25 cellular contexts compared by ENCODE assay signal in genomic region chr7:117019287-117019686, GRCh38.
A peak's percentile ranks its signal among the peaks of the same experiment; 100 is the strongest.
DNase-seq lines count a peak whose midpoint lies in the region; ATAC-seq, FAIRE-seq and TF ChIP-seq lines count a peak whose summit lies in the region.
"Had no signal": no experiment of that assay in that cellular context is flagged by ENCODE, and none has a peak within 500 bp of the region (broad histone marks: within the 10 kb centered on the region; RNA-seq: fewer than 3 reads in every experiment).

No MANE protein-coding gene starts in this region.

- no peak for TF ChIP-seq POLR2A in HepG2 (IDR thresholded peaks at IDR 0.05; ENCODE audit: insufficient read depth in 1 of 2, low read depth in 2 of 2, low read length in 2 of 2)

- H3K9me3 ChIP-seq in BE2C, result no peaks in the 10 kb centered on the region
- no peaks in the 10 kb centered on the region for H3K9me3 ChIP-seq in Panc1 (ENCODE audit: control insufficient read depth, insufficient read depth, low read depth, low read length)
- no peaks in the 10 kb centered on the region for H3K9me3 ChIP-seq in mesodermal cell (ENCODE audit: control insufficient read depth, low read length)
- no peaks in the 10 kb centered on the region for H3K9me3 ChIP-seq in HepG2 (ENCODE audit: low read length)
- H3K9me3 ChIP-seq: heart right ventricle, MG63, mucosa of descending colon, vagina had no signal

- H3K4me3 ChIP-seq in BE2C (ENCODE audit: low read depth, low read length) (peak overlapping the region; percentile 67; the same call in 1 of the 2 replicates), Panc1 (ENCODE audit: low read depth in 2 of 2, low read length in 2 of 2) (no peak overlapping the region), dorsolateral prefrontal cortex (peak overlapping the region in 53 of 59 donors; percentile 34 to 76 (median 64)), mesodermal cell (ENCODE audit: extremely low read depth, insufficient read depth, low read length, poor library complexity, severe bottlenecking) (no peak overlapping the region), HepG2 (replicated peaks in 1 of 3; ENCODE audit: insufficient read depth in 1 of 3, low read depth in 2 of 3, low read length in 3 of 3) (no peak overlapping the region)
- H3K4me3 ChIP-seq: MG63, mucosa of descending colon had no signal

- in situ Hi-C loops in Panc1 (cut with HindIII; ENCODE audit: low pct_unique_long_range_greater_than_20kb, low sequenced_read_pairs) (no loop called here), HepG2 (cut with HindIII; ENCODE audit: extremely low pct_ligation_motif_present, low pct_unique_long_range_greater_than_20kb) (no loop called here)

- no peaks in the 10 kb centered on the region for H3K27me3 ChIP-seq in BE2C
- H3K27me3 ChIP-seq in Panc1 (ENCODE audit: control insufficient read depth, insufficient read depth, low read length), result no peaks in the 10 kb centered on the region
- no peaks in the 10 kb centered on the region for H3K27me3 ChIP-seq in dorsolateral prefrontal cortex
- no peaks in the 10 kb centered on the region for H3K27me3 ChIP-seq in HepG2 (ENCODE audit: control insufficient read depth in 1 of 2, insufficient read depth in 2 of 2, low read length in 2 of 2)
- H3K27me3 ChIP-seq: heart right ventricle, MG63, vagina had no signal

- no peak overlapping the region for H3K4me3 Mint-ChIP-seq in activated CD4-positive, alpha-beta T cell treated with anti-CD3 and anti-CD28 coated beads, Interleukin-2, amount 10 ng/mL, durations not matched to agents 7 days and 5 days
- H3K4me3 Mint-ChIP-seq: activated naive CD8-positive, alpha-beta T cell; activated T-helper 1 cell treated with anti-CD3 and anti-CD28 coated beads, Interleukin-12 subunit alpha, Interleukin-12 subunit beta, Interleukin-2, Interleukin-4 antibody, amounts not matched to agents 30 ng/mL and 10 ng/mL and 1 ng/mL, durations not matched to agents 14 hours and 24 hours and 36 hours; CD14-positive monocyte; IgD-negative memory B cell; nephron progenitor cell; stimulated activated effector memory CD8-positive, alpha-beta T cell treated with anti-CD3 and anti-CD28 coated beads, Interleukin-12 subunit alpha, Interleukin-12 subunit beta, amount 100 ng/mL, for 72 hours had no signal

- no peak overlapping the region for H3K27ac Mint-ChIP-seq in activated CD4-positive, alpha-beta T cell treated with anti-CD3 and anti-CD28 coated beads, Interleukin-2, amount 10 ng/mL, durations not matched to agents 7 days and 5 days
- H3K27ac Mint-ChIP-seq: activated naive CD8-positive, alpha-beta T cell; activated T-helper 1 cell treated with anti-CD3 and anti-CD28 coated beads, Interleukin-12 subunit alpha, Interleukin-12 subunit beta, Interleukin-2, Interleukin-4 antibody, amounts not matched to agents 30 ng/mL and 10 ng/mL and 1 ng/mL, durations not matched to agents 14 hours and 24 hours and 36 hours; CD14-positive monocyte; IgD-negative memory B cell; nephron progenitor cell; stimulated activated effector memory CD8-positive, alpha-beta T cell treated with anti-CD3 and anti-CD28 coated beads, Interleukin-12 subunit alpha, Interleukin-12 subunit beta, amount 100 ng/mL, for 72 hours had no signal

- no peak for TF ChIP-seq RAD21 in HepG2 (CRISPR knock-in tag; IDR thresholded peaks at IDR 0.05)

- H3K36me3 ChIP-seq in BE2C (no peaks in the 10 kb centered on the region), Panc1 (ENCODE audit: control insufficient read depth, insufficient read depth, low read length) (no peaks in the 10 kb centered on the region), mesodermal cell (ENCODE audit: control insufficient read depth, insufficient read depth, low read length) (no peaks in the 10 kb centered on the region), HepG2 (replicated peaks in 1 of 2; ENCODE audit: control insufficient read depth in 1 of 2, insufficient read depth in 2 of 2, low read length in 2 of 2) (no peaks in the 10 kb centered on the region)
- H3K36me3 ChIP-seq: heart right ventricle, MG63, vagina had no signal

- H3K79me2 ChIP-seq in HepG2 (ENCODE audit: insufficient read depth, low read length), result no peaks in the 10 kb centered on the region

- DNase-seq in BE2C (no peak), Panc1 (ENCODE audit: low read depth, low spot score) (no peak), dorsolateral prefrontal cortex (no peak), NCI-H1105 treated with DMSO at 0.1 percent for 48 hours (lab: John Stamatoyannopoulos, UW) (no peak), HepG2 (ENCODE audit: low spot score) (no peak), NCI-H2029 (lab: John Stamatoyannopoulos, UW) (no peak)
- no peak for DNase-seq in activated CD4-positive, alpha-beta T cell treated with anti-CD3 and anti-CD28 coated beads, Interleukin-2, amount 10 ng/mL, durations not matched to agents 7 days and 5 days
- DNase-seq: activated CD4-positive, alpha-beta T cell treated with anti-CD3 and anti-CD28 coated beads for 48 hours; MG63; OCI-M1; SIG-M5; stimulated activated CD4-positive, alpha-beta T cell treated with anti-CD3 and anti-CD28 coated beads, Interleukin-2, amount 100 ng/mL, for 24 hours had no signal

- TF ChIP-seq CTCF in BE2C (IDR thresholded peaks at IDR 0.05; ENCODE audit: low read depth, low read length) (no peak), Panc1 (IDR thresholded peaks at IDR 0.05) (no peak), dorsolateral prefrontal cortex (IDR thresholded peaks at IDR 0.05 in 54 of 56, conservative IDR thresholded peaks at IDR 0.05 in 2 of 56; ENCODE audit: low read depth in 1 of 56, partially characterized antibody in 56 of 56) (no peak), HepG2 (CRISPR knock-in tag; IDR thresholded peaks at IDR 0.05) (no peak)

- TF ChIP-seq EP300 in HepG2 (IDR thresholded peaks at IDR 0.05; ENCODE audit: low read depth in 2 of 2, low read length in 2 of 2), result no peak
- TF ChIP-seq EP300 in HepG2 (CRISPR knock-in tag; IDR thresholded peaks at IDR 0.05; ENCODE audit: borderline replicate concordance), result no peak

- H3K27me3 Mint-ChIP-seq in activated CD4-positive, alpha-beta T cell treated with anti-CD3 and anti-CD28 coated beads, Interleukin-2, amount 10 ng/mL, durations not matched to agents 7 days and 5 days, result peaks cover 23% of the 10 kb centered on the region
- H3K27me3 Mint-ChIP-seq: activated naive CD8-positive, alpha-beta T cell; IgD-negative memory B cell had no signal

- BruUV-seq in Panc1 (replicated peaks; lab: Mats Ljungman, UMichigan), result no TSS peak
- no TSS peak for BruUV-seq in HepG2 (replicated peaks; lab: Mats Ljungman, UMichigan)

- ATAC-seq in Panc1 (no peak), HepG2 (no peak)
- ATAC-seq: stimulated activated effector memory CD8-positive, alpha-beta T cell treated with anti-CD3 and anti-CD28 coated beads, Interleukin-12 subunit alpha, Interleukin-12 subunit beta, amount 100 ng/mL, for 72 hours had no signal

- H3K36me3 Mint-ChIP-seq in activated CD4-positive, alpha-beta T cell treated with anti-CD3 and anti-CD28 coated beads, Interleukin-2, amount 10 ng/mL, durations not matched to agents 7 days and 5 days (ENCODE audit: low read depth), result no peaks in the 10 kb centered on the region
- H3K36me3 Mint-ChIP-seq: activated naive CD8-positive, alpha-beta T cell; CD14-positive monocyte; IgD-negative memory B cell; stimulated activated effector memory CD8-positive, alpha-beta T cell treated with anti-CD3 and anti-CD28 coated beads, Interleukin-12 subunit alpha, Interleukin-12 subunit beta, amount 100 ng/mL, for 72 hours had no signal

- H3K9me3 Mint-ChIP-seq in activated CD4-positive, alpha-beta T cell treated with anti-CD3 and anti-CD28 coated beads, Interleukin-2, amount 10 ng/mL, durations not matched to agents 7 days and 5 days, result no peaks in the 10 kb centered on the region
- H3K9me3 Mint-ChIP-seq: activated T-helper 1 cell treated with anti-CD3 and anti-CD28 coated beads, Interleukin-12 subunit alpha, Interleukin-12 subunit beta, Interleukin-2, Interleukin-4 antibody, amounts not matched to agents 30 ng/mL and 10 ng/mL and 1 ng/mL, durations not matched to agents 14 hours and 24 hours and 36 hours; CD14-positive monocyte; IgD-negative memory B cell; nephron progenitor cell; stimulated activated effector memory CD8-positive, alpha-beta T cell treated with anti-CD3 and anti-CD28 coated beads, Interleukin-12 subunit alpha, Interleukin-12 subunit beta, amount 100 ng/mL, for 72 hours had no signal

- CTCF ChIA-PET in Panc1 (lab: Charles Lee), result interaction anchor here (1.2 kb wide), 1 partner anchor 108 kb away, joined by 4 read pairs; no protein-coding TSS in a partner anchor
- CTCF ChIA-PET in activated CD4-positive, alpha-beta T cell treated with anti-CD3 and anti-CD28 coated beads, Interleukin-2, amount 10 ng/mL, durations not matched to agents 7 days and 5 days (lab: Charles Lee), result no interaction called here
- CTCF ChIA-PET in HepG2 (lab: Yijun Ruan, JAX; ENCODE audit: low intra/inter-chr PET ratio, low total read pairs), result no interaction called here

- FAIRE-seq in HepG2 (lab: Jason Lieb, UNC), result no peak
- FAIRE-seq: D721Med, endometrium had no signal

- no peak overlapping the region for H3K9ac ChIP-seq in HepG2 (ENCODE audit: insufficient read depth, low read depth, low read length)

- POLR2A ChIA-PET in Panc1 (lab: Charles Lee) (no interaction called here), HepG2 (lab: Yijun Ruan, JAX) (no interaction called here)
- POLR2A ChIA-PET in activated CD4-positive, alpha-beta T cell treated with anti-CD3 and anti-CD28 coated beads, Interleukin-2, amount 10 ng/mL, durations not matched to agents 7 days and 5 days (lab: Charles Lee), result no interaction called here

- H3K4me1 ChIP-seq in BE2C (peaks cover 11% of the 10 kb centered on the region), Panc1 (ENCODE audit: control insufficient read depth, insufficient read depth, low read length) (peaks cover 23% of the 10 kb centered on the region), mesodermal cell (ENCODE audit: control insufficient read depth, insufficient read depth, low read length, poor library complexity, severe bottlenecking) (peaks cover 14% of the 10 kb centered on the region), HepG2 (ENCODE audit: insufficient read depth, low read length) (no peaks in the 10 kb centered on the region)

- 93 to 100% methylated on average over 1 to 2 of the region's 2 CpGs for WGBS in mesodermal cell (ENCODE audit: insufficient coverage in 2 of 2), 2 experiments
- 87% methylated on average over 2 of the region's 2 CpGs for WGBS in HepG2 (ENCODE audit: low lambda C conversion rate)

- H3K27ac ChIP-seq in Panc1 (ENCODE audit: low read length) (peak overlapping the region; percentile 30; the same call in 1 of the 2 replicates), dorsolateral prefrontal cortex (peak overlapping the region in 46 of 59 donors; percentile 47 to 93 (median 84)), mesodermal cell (ENCODE audit: low read depth, low read length, severe bottlenecking) (peak overlapping the region; percentile 92), HepG2 (ENCODE audit: extremely low read length, insufficient read depth, low read length) (no peak overlapping the region)
- H3K27ac ChIP-seq: HL-60, vagina had no signal

- H4K20me1 ChIP-seq in HepG2 (ENCODE audit: insufficient read depth, low read length), result no peaks in the 10 kb centered on the region

- no peak overlapping the region for H3K4me2 ChIP-seq in HepG2 (ENCODE audit: low read depth, low read length)

- peaks cover 20% of the 10 kb centered on the region for H3K4me1 Mint-ChIP-seq in activated CD4-positive, alpha-beta T cell treated with anti-CD3 and anti-CD28 coated beads, Interleukin-2, amount 10 ng/mL, durations not matched to agents 7 days and 5 days

- intact Hi-C loops in Panc1 (cut with micrococcal nuclease; ENCODE audit: unreplicated experiment), result no loop called here
- intact Hi-C loops in dorsolateral prefrontal cortex (cut with DNase I), result no loop called here
- intact Hi-C loops in HepG2 (cut with micrococcal nuclease; ENCODE audit: unreplicated experiment), result no loop called here

- no peak overlapping the region for H2AFZ ChIP-seq in HepG2 (ENCODE audit: low read length)

Comparison
In these comparisons a context has a peak if more than half of its experiments do, and no peak if none do; other contexts are left out.
1. H3K4me3 ChIP-seq: peak in BE2C (single experiment) and dorsolateral prefrontal cortex (53 of 59); none in Panc1 (0 of 2), mesodermal cell (single experiment) and HepG2 (0 of 3).